Comparison of ENCODE assay signal across 19 cellular contexts in the genomic region with DNA sequence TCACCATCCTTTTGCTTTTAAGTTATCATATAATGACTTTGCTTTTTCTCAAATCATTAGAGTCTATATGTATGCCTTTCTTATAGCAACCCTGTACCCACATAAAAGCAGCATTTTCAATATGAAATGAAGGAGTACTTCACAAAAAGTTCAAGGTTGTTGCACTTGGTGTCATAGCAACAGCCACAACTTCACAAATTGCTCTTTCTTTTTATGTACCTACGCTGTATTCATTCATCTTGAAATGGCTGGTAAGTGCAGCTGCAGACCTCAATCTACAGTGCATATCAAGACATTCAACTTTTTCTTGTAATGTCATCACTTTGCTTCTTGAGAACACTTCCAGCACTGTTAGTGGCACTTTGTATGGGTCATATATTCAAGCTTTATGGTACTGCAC.
"Had no signal": no experiment of that assay in that cellular context is flagged by ENCODE, and none has a peak within 500 bp of the region (broad histone marks: within the 10 kb centered on the region; RNA-seq: fewer than 3 reads in every experiment).

No MANE protein-coding gene starts in this region.

- H3K9me3 ChIP-seq: breast epithelium had no signal

- H3K36me3 ChIP-seq: breast epithelium had no signal

- H3K27ac Mint-ChIP-seq: activated T-helper 2 cell treated with anti-CD3 and anti-CD28 coated beads, Interferon-gamma antibody, Interleukin-2, Interleukin-4, amounts not matched to agents 10 μg/mL and 5 μg/mL and 100 μg/mL, durations not matched to agents 14 hours and 24 hours and 36 hours had no signal

- H3K9me3 Mint-ChIP-seq: activated T-helper 2 cell treated with anti-CD3 and anti-CD28 coated beads, Interferon-gamma antibody, Interleukin-2, Interleukin-4, amounts not matched to agents 10 μg/mL and 5 μg/mL and 100 μg/mL, durations not matched to agents 14 hours and 24 hours and 36 hours had no signal

- DNase-seq: activated CD4-positive, alpha-beta T cell treated with anti-CD3 and anti-CD28 coated beads for 4 hours; activated CD8-positive, alpha-beta memory T cell treated with anti-CD3 and anti-CD28 coated beads for 24 hours; activated gamma-delta T cell treated with Interleukin-2 at 50 U/mL for 16 hours; activated naive CD4-positive, alpha-beta T cell treated with anti-CD3 and anti-CD28 coated beads, Interleukin-2, amount 50 U/mL, for 16 hours; activated T-cell treated with anti-CD3 and anti-CD28 coated beads, Interleukin-2, amount 50 U/mL, for 48 hours; aorta; caudate nucleus; Kasumi-1; NCI-H1048; NCI-H1417; NCI-H1930; NCI-H345; NCI-H510A; NCI-H526 treated with DMSO at 0.1 percent for 48 hours; NCI-H82; SIG-M5; WERI-Rb-1 had no signal

- H3K27me3 ChIP-seq: breast epithelium had no signal

- H3K4me3 ChIP-seq: breast epithelium had no signal

- H3K27ac ChIP-seq: breast epithelium, WERI-Rb-1 had no signal

- H3K4me1 ChIP-seq: breast epithelium had no signal
